8 cellular contexts compared by ENCODE assay signal in genomic region chr10:69180525-69181204, GRCh38. TPM values are rescaled to one million over a fixed set of nuclear protein-coding genes. Genes with fewer than 3 reads are reported as not detected.
DNase-seq lines count a peak whose midpoint lies in the region; ATAC-seq and TF ChIP-seq lines count a peak whose summit lies in the region.

No MANE protein-coding gene starts in this region.

- H3K9me3 ChIP-seq in HUES48 (ENCODE audit: control insufficient read depth, insufficient read depth, low read length), result no peaks in the 10 kb centered on the region
- H3K9me3 ChIP-seq in gastroesophageal sphincter, result no peaks in the 10 kb centered on the region

- H3K9me3 Mint-ChIP-seq in activated T-cell treated with anti-CD3 and anti-CD28 coated beads, Interleukin-2, amount 50 U/mL, for 24 hours, result no peaks in the 10 kb centered on the region

- WGBS in gastroesophageal sphincter (ENCODE audit: low coverage in 1 of 2), 2 donors, result 4 to 6% methylated on average over 9 to 10 of the region's 29 CpGs

- TF ChIP-seq EP300 in gastroesophageal sphincter (IDR thresholded peaks at IDR 0.05), result no peak

- peak overlapping the region; percentile 87 for H3K4me3 Mint-ChIP-seq in activated T-cell treated with anti-CD3 and anti-CD28 coated beads, Interleukin-2, amount 50 U/mL, for 24 hours

- peak overlapping the region; percentile 97 for H3K9ac ChIP-seq in HUES48 (ENCODE audit: low read depth, low read length)

- no peaks in the 10 kb centered on the region for H3K27me3 Mint-ChIP-seq in activated T-cell treated with anti-CD3 and anti-CD28 coated beads, Interleukin-2, amount 50 U/mL, for 24 hours

- no peak for TF ChIP-seq POLR2A in gastroesophageal sphincter (IDR thresholded peaks at IDR 0.05)

- peaks cover 49% of the 10 kb centered on the region for H3K36me3 Mint-ChIP-seq in activated T-cell treated with anti-CD3 and anti-CD28 coated beads, Interleukin-2, amount 50 U/mL, for 24 hours (ENCODE audit: low read depth)

- H3K36me3 ChIP-seq in GM06990 (ENCODE audit: control insufficient read depth, insufficient read depth, low read length) (peaks cover 3% of the 10 kb centered on the region; the same call in 1 of the 2 replicates), HUES48 (ENCODE audit: control insufficient read depth, insufficient read depth, low read length) (peaks cover 19% of the 10 kb centered on the region), gastroesophageal sphincter (peaks cover 0 to 19% of the 10 kb centered on the region in 2 donors)

- TF ChIP-seq CTCF in GM06990 (IDR thresholded peaks at IDR 0.05; ENCODE audit: insufficient read depth, low read length, poor library complexity, severe bottlenecking) (no peak), gastroesophageal sphincter (IDR thresholded peaks at IDR 0.05) (no peak)

- H3K27ac ChIP-seq in HUES48 (ENCODE audit: low read depth, low read length) (peak overlapping the region; percentile 98), gastroesophageal sphincter (peak overlapping the region; percentile 78 to 93 (median 86))

- H3K4me3 ChIP-seq in GM06990 (replicated peaks; ENCODE audit: low read depth, low read length) (peak overlapping the region; percentile 98), HUES48 (ENCODE audit: low read depth, low read length) (peak overlapping the region; percentile 95), gastroesophageal sphincter (peak overlapping the region; percentile 65 to 98)

- no peak for DNase-seq in GM06990 (ENCODE audit: extremely low read depth, insufficient read length)
- DNase-seq in activated T-cell treated with anti-CD3 and anti-CD28 coated beads, Interleukin-2, amount 50 U/mL, for 24 hours, result no peak
- peak; percentile 16 for DNase-seq in putamen (ENCODE audit: low spot score)
- no peak for DNase-seq in sciatic nerve (ENCODE audit: low spot score)
- DNase-seq in iPS-NIHi7 (ENCODE audit: extremely low spot score), result no peak

- peaks cover 7% of the 10 kb centered on the region for H3K4me1 ChIP-seq in HUES48 (ENCODE audit: control insufficient read depth, insufficient read depth, low read length)
- peaks cover 7 to 40% (median 13%) of the 10 kb centered on the region in 3 donors for H3K4me1 ChIP-seq in gastroesophageal sphincter

- H3K27me3 ChIP-seq in GM06990 (replicated peaks; ENCODE audit: control insufficient read depth, insufficient read depth, low read length), result no peaks in the 10 kb centered on the region
- H3K27me3 ChIP-seq in HUES48 (ENCODE audit: control insufficient read depth, insufficient read depth, low read length), result no peaks in the 10 kb centered on the region
- no peaks in the 10 kb centered on the region for H3K27me3 ChIP-seq in gastroesophageal sphincter

- peak overlapping the region; percentile 100 for H3K27ac Mint-ChIP-seq in activated T-cell treated with anti-CD3 and anti-CD28 coated beads, Interleukin-2, amount 50 U/mL, for 24 hours

- ATAC-seq in gastroesophageal sphincter (no peak), HG03378 (IDR thresholded peaks at IDR 0.05; ENCODE audit: unreplicated experiment) (no peak), sciatic nerve (no peak)

- H3K4me1 Mint-ChIP-seq in activated T-cell treated with anti-CD3 and anti-CD28 coated beads, Interleukin-2, amount 50 U/mL, for 24 hours (ENCODE audit: low read depth), result peaks cover 47% of the 10 kb centered on the region

- intact Hi-C loops in sciatic nerve (cut with DNase I), result no loop called here

RNA-seq across cellular contexts. Expression of gene SUPV3L1, which starts 0.6 kb away (rescaled TPM):
- total RNA-seq in gastroesophageal sphincter (10 to 100 TPM; 18.2 to 20.9 (median 19.8) TPM), sciatic nerve (22.7 TPM)

RNA-seq across cellular contexts. Expression of gene HKDC1, which starts 39.5 kb away (rescaled TPM):
- total RNA-seq in gastroesophageal sphincter (under 1 TPM in 1 of 4 donors, not detected in 3; 0.27 TPM), sciatic nerve (12.0 TPM)

RNA-seq across cellular contexts. Expression of gene VPS26A, which starts 56.7 kb away (rescaled TPM):
- total RNA-seq in gastroesophageal sphincter (10 to 100 TPM; 34.1 to 51.5 (median 39.4) TPM), sciatic nerve (53.6 TPM)

Comparison
In these comparisons a context has a peak if more than half of its experiments do, and no peak if none do; other contexts are left out.
1. RNA of gene HKDC1, which starts 39.5 kb away (total RNA-seq): 12.0 TPM in sciatic nerve (single experiment); 0.27 TPM in gastroesophageal sphincter; every median in the first group is over 10 times any median in the second.
2. Peak in every context shown above with its lines, with median percentiles within 50 percentile points of each other: H3K4me3 ChIP-seq.